9 cellular contexts compared by ENCODE assay signal in the genomic region with DNA sequence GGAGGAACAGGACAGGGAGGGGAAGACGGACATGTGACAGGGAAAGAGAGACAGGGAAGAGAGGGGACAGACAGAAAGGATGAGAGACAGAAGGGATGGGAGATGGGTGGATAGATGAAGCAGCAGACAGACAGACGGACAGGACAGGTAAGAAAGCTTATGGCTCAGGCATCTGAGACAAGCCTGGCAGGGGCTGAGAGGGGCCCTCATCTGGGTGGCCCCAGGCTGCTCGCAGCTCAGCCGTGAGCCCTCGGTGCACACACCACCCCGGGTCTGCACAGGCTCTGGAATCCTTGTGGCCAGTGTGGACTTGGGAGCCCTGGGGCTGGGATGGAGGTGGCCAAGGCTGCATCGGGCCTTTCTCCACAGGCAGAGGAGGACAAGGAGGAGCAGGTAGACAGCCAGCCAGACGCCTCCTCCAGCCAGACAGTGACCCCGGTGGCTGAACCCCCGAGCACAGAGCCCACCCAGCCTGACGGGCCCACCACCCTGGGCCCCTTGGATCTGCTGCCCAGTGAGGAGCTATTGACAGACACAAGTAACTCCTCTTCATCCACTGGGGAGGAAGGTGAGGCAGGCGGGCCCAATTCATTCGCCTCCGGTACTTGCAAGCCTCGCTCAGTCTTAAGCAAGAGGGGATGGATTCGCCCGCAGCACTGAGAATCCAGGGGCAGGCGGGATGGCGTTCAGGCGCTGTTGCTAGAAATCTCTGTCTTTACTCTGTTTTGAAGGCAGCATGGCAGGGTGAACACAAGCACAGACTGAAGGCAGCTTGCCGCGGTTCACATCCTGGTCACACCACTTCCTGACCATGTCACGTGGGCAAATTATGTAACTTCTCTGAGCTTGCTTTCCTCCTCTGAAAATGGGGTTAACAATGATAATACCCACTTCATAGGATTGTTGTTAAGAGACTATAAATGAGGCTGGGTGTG. TPM values are rescaled to one million over a fixed set of nuclear protein-coding genes. Genes with fewer than 3 reads are reported as not detected.
DNase-seq lines count a peak whose midpoint lies in the region; TF ChIP-seq lines count a peak whose summit lies in the region.
"Had no signal": no experiment of that assay in that cellular context is flagged by ENCODE, and none has a peak within 500 bp of the region (broad histone marks: within the 10 kb centered on the region; RNA-seq: fewer than 3 reads in every experiment).

No MANE protein-coding gene starts in this region.

- H3K27ac Mint-ChIP-seq in T-helper 2 cell treated with Interferon-gamma antibody and Interleukin-4, amounts not matched to agents 5 μg/mL and 100 μg/mL, for 36 hours, result peak overlapping the region; percentile 78
- H3K27ac Mint-ChIP-seq in activated naive CD8-positive, alpha-beta T cell treated with anti-CD3 and anti-CD28 coated beads for 36 hours, result peak overlapping the region; percentile 90

- TF ChIP-seq POLR2A in uterus (IDR thresholded peaks at IDR 0.05) (no peak), erythroblast (IDR thresholded peaks at IDR 0.05; ENCODE audit: low read length) (no peak)

- no peaks in the 10 kb centered on the region for H3K9me3 Mint-ChIP-seq in T-helper 2 cell treated with Interferon-gamma antibody and Interleukin-4, amounts not matched to agents 5 μg/mL and 100 μg/mL, for 36 hours
- H3K9me3 Mint-ChIP-seq in activated naive CD8-positive, alpha-beta T cell treated with anti-CD3 and anti-CD28 coated beads for 36 hours, result no peaks in the 10 kb centered on the region

- H3K27me3 Mint-ChIP-seq in T-helper 2 cell treated with Interferon-gamma antibody and Interleukin-4, amounts not matched to agents 5 μg/mL and 100 μg/mL, for 36 hours (ENCODE audit: low read depth), result no peaks in the 10 kb centered on the region
- H3K27me3 Mint-ChIP-seq in activated naive CD8-positive, alpha-beta T cell treated with anti-CD3 and anti-CD28 coated beads for 36 hours, result no peaks in the 10 kb centered on the region

- H3K4me3 ChIP-seq in HEK293 (ENCODE audit: low read depth, low read length), result no peak overlapping the region
- no peak overlapping the region for H3K4me3 ChIP-seq in skin epidermis
- no peak overlapping the region for H3K4me3 ChIP-seq in uterus

- H3K27ac ChIP-seq in HEK293 (ENCODE audit: extremely low read depth, low read depth, low read length) (no peak overlapping the region), skin epidermis (peak overlapping the region in 15 of 21 experiments; percentile 4 to 87 (median 66)), uterus (no peak overlapping the region)
- H3K27ac ChIP-seq: epithelial cell of prostate had no signal

- CTCF ChIA-PET in HEK293 (lab: Yijun Ruan, JAX), result interaction anchor here (0.6 to 9.0 kb wide), 12 partner anchors 7 to 374 kb away, joined by 3 to 96 read pairs (median 4); a partner anchor contains a TSS

- intact Hi-C loops in uterus (cut with DNase I; ENCODE audit: low total_unique reads), result loop anchor here (2.0 kb wide), 1 partner anchor 47 kb away; no protein-coding TSS in a partner anchor

- TF ChIP-seq CTCF in HEK293 (tag by site-specific recombination; IDR thresholded peaks at IDR 0.05) (no peak), uterus (IDR thresholded peaks at IDR 0.05) (no peak)

- H3K36me3 ChIP-seq in HEK293 (ENCODE audit: control insufficient read depth in 2 of 2, insufficient read depth in 1 of 2, low read length in 2 of 2) (peaks cover 96 to 100% of the 10 kb centered on the region in 2 experiments), uterus (no peaks in the 10 kb centered on the region)

- peaks cover 59% of the 10 kb centered on the region for H3K36me3 Mint-ChIP-seq in T-helper 2 cell treated with Interferon-gamma antibody and Interleukin-4, amounts not matched to agents 5 μg/mL and 100 μg/mL, for 36 hours (ENCODE audit: low read depth)
- peaks cover 52% of the 10 kb centered on the region for H3K36me3 Mint-ChIP-seq in activated naive CD8-positive, alpha-beta T cell treated with anti-CD3 and anti-CD28 coated beads for 36 hours

- POLR2A ChIA-PET in HEK293 (lab: Yijun Ruan, JAX), result interaction anchor here (0.6 to 2.2 kb wide), 4 partner anchors 9 to 71 kb away, joined by 3 to 8 read pairs (median 4); a partner anchor contains a TSS

- DNase-seq in T-helper 2 cell treated with Interferon-gamma antibody and Interleukin-4, amounts not matched to agents 5 μg/mL and 100 μg/mL, for 36 hours (ENCODE audit: low spot score), result no peak
- DNase-seq in activated naive CD8-positive, alpha-beta T cell treated with anti-CD3 and anti-CD28 coated beads for 36 hours, result peak; percentile 41
- DNase-seq in uterus, result no peak
- no peak for DNase-seq in SHP77 (lab: John Stamatoyannopoulos, UW)
- DNase-seq in erythroblast (lab: John Stamatoyannopoulos, UW), result no peak
- DNase-seq in DMS79 (lab: John Stamatoyannopoulos, UW), result no peak

- peak overlapping the region; percentile 63 for H3K4me3 Mint-ChIP-seq in T-helper 2 cell treated with Interferon-gamma antibody and Interleukin-4, amounts not matched to agents 5 μg/mL and 100 μg/mL, for 36 hours
- H3K4me3 Mint-ChIP-seq in activated naive CD8-positive, alpha-beta T cell treated with anti-CD3 and anti-CD28 coated beads for 36 hours, result peak overlapping the region; percentile 76

- H3K4me1 ChIP-seq in HEK293 (ENCODE audit: control insufficient read depth, insufficient read depth, low read length), result no peaks in the 10 kb centered on the region
- peaks cover 0 to 8% of the 10 kb centered on the region in 2 donors for H3K4me1 ChIP-seq in uterus

- no peaks in the 10 kb centered on the region for H3K27me3 ChIP-seq in uterus

- peaks cover 26% of the 10 kb centered on the region for H3K4me1 Mint-ChIP-seq in T-helper 2 cell treated with Interferon-gamma antibody and Interleukin-4, amounts not matched to agents 5 μg/mL and 100 μg/mL, for 36 hours (ENCODE audit: low read depth)
- H3K4me1 Mint-ChIP-seq in activated naive CD8-positive, alpha-beta T cell treated with anti-CD3 and anti-CD28 coated beads for 36 hours, result peaks cover 58% of the 10 kb centered on the region

- no peaks in the 10 kb centered on the region for H3K9me3 ChIP-seq in HEK293 (ENCODE audit: control insufficient read depth, insufficient read depth, low read depth, low read length)
- H3K9me3 ChIP-seq in uterus, result no peaks in the 10 kb centered on the region

TF ChIP-seq in HEK293, 187 proteins besides CTCF, POLR2A, EP300 and RAD21:
- no peak for TF ChIP-seq GLI2 (tag by site-specific recombination; IDR thresholded peaks at IDR 0.05; ENCODE audit: borderline replicate concordance, low read depth)
- TF ChIP-seq ZNF302 (tag by site-specific recombination; IDR thresholded peaks at IDR 0.05; ENCODE audit: low read depth), result no peak
- TF ChIP-seq ZNF366 (tag by site-specific recombination; conservative IDR thresholded peaks at IDR 0.05), result 0 out of 2 replicates have a peak, but pooled peaks have one; percentile 45

RNA-seq across cellular contexts. Expression of a gene that starts 14.0 kb away (rescaled TPM):
- 100 to 1,000 TPM; 135 to 140 TPM for total RNA-seq in activated naive CD8-positive, alpha-beta T cell treated with anti-CD3 and anti-CD28 coated beads for 36 hours
- 10 to 100 TPM; 40.0 to 89.8 (median 52.2) TPM for total RNA-seq in uterus

RNA-seq across cellular contexts. Expression of a gene that starts 16.2 kb away (rescaled TPM):
- under 1 TPM; 0.45 to 0.98 TPM for total RNA-seq in activated naive CD8-positive, alpha-beta T cell treated with anti-CD3 and anti-CD28 coated beads for 36 hours
- total RNA-seq in uterus, result 10 to 100 TPM in 1 of 4 donors, under 1 TPM in 3; 0.26 to 15.2 (median 0.78) TPM

RNA-seq across cellular contexts. Expression of a gene that starts 27.4 kb away (rescaled TPM):
- under 1 TPM in 1 of 2 experiments, not detected in 1; 0.31 TPM for total RNA-seq in activated naive CD8-positive, alpha-beta T cell treated with anti-CD3 and anti-CD28 coated beads for 36 hours
- 1 to 10 TPM in 2 of 4 donors, under 1 TPM in 2; 0.26 to 2.7 (median 0.68) TPM for total RNA-seq in uterus

RNA-seq across cellular contexts. Expression of a gene that starts 50.1 kb away (rescaled TPM):
- 1 to 10 TPM; 3.4 to 4.6 TPM for total RNA-seq in activated naive CD8-positive, alpha-beta T cell treated with anti-CD3 and anti-CD28 coated beads for 36 hours
- 10 to 100 TPM in 2 of 4 donors, 1 to 10 TPM in 2; 4.4 to 16.5 (median 10.7) TPM for total RNA-seq in uterus

Comparison
In these comparisons a context has a peak if more than half of its experiments do, and no peak if none do; other contexts are left out.
1. H3K27ac ChIP-seq: peak in skin epidermis (15 of 21); none in HEK293 (single experiment) and uterus (0 of 2).